ENCODE assay signal across 1 cellular context in the genomic region with DNA sequence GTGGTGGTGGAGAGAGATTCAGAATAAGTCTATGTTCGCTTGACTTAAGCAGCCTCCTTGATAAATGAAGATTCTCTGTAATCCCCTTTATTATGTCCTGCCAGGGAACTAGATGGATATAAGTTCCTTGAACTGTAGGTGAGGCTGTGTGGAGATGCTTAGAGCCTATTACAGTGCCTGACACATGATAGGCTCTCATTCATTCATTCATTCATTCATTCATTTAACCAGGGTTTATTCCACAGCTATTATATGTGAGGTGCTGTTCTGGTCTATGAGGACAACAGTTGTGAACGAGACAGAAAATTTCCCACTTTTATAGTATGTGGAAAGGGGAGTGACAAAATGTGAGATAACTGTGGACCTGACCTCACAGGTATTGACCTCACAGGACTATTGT.
A peak's percentile ranks its signal among the peaks of the same experiment; 100 is the strongest.
TF ChIP-seq lines count a peak whose summit lies in the region.

No MANE protein-coding gene starts in this region.

TF ChIP-seq in K562, 482 proteins besides CTCF, POLR2A, EP300 and RAD21 (continued from another document):
- TF ChIP-seq, protein P1, sequence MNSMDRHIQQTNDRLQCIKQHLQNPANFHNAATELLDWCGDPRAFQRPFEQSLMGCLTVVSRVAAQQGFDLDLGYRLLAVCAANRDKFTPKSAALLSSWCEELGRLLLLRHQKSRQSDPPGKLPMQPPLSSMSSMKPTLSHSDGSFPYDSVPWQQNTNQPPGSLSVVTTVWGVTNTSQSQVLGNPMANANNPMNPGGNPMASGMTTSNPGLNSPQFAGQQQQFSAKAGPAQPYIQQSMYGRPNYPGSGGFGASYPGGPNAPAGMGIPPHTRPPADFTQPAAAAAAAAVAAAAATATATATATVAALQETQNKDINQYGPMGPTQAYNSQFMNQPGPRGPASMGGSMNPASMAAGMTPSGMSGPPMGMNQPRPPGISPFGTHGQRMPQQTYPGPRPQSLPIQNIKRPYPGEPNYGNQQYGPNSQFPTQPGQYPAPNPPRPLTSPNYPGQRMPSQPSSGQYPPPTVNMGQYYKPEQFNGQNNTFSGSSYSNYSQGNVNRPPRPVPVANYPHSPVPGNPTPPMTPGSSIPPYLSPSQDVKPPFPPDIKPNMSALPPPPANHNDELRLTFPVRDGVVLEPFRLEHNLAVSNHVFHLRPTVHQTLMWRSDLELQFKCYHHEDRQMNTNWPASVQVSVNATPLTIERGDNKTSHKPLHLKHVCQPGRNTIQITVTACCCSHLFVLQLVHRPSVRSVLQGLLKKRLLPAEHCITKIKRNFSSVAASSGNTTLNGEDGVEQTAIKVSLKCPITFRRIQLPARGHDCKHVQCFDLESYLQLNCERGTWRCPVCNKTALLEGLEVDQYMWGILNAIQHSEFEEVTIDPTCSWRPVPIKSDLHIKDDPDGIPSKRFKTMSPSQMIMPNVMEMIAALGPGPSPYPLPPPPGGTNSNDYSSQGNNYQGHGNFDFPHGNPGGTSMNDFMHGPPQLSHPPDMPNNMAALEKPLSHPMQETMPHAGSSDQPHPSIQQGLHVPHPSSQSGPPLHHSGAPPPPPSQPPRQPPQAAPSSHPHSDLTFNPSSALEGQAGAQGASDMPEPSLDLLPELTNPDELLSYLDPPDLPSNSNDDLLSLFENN (IDR thresholded peaks at IDR 0.05; ENCODE audit: low read depth in 2 of 2, low read length in 2 of 2): no peak
- TF ChIP-seq ZNF24 (IDR thresholded peaks at IDR 0.05) (peak; percentile 96), HNRNPH1 (optimal IDR thresholded peaks at IDR 0.05; ENCODE audit: low read depth, low read length) (no peak)
